In genomic region chr16:49673442-49673841, GRCh38 we compare ENCODE assay signal across 19 cellular contexts.
"Had no signal": no experiment of that assay in that cellular context is flagged by ENCODE, and none has a peak within 500 bp of the region (broad histone marks: within the 10 kb centered on the region; RNA-seq: fewer than 3 reads in every experiment).

No MANE protein-coding gene starts in this region.

- H3K9me3 ChIP-seq: colonic mucosa, gastrocnemius medialis, heart left ventricle, left lung, neutrophil, pancreas, stomach, thyroid gland had no signal

- H3K27ac ChIP-seq: colonic mucosa, epithelial cell of prostate, gastrocnemius medialis, heart left ventricle, hepatocyte, left lung, neutrophil, pancreas, stomach, thyroid gland had no signal

- H3K4me3 ChIP-seq: colonic mucosa, gastrocnemius medialis, heart left ventricle, hepatocyte, left lung, pancreas, smooth muscle cell, stomach, thyroid gland had no signal

- H3K4me1 ChIP-seq: colonic mucosa, heart left ventricle, left lung, pancreas, thyroid gland had no signal

- H3K4me2 ChIP-seq: hepatocyte, smooth muscle cell had no signal

- H2AFZ ChIP-seq: hepatocyte had no signal

- FAIRE-seq: pancreas had no signal

- DNase-seq: colonic mucosa; effector CD8-positive, alpha-beta T cell; endodermal cell; gastrocnemius medialis; heart left ventricle; left cardiac atrium; left lung; naive thymus-derived CD8-positive, alpha-beta T cell; stimulated activated CD4-positive, alpha-beta T cell treated with anti-CD3 and anti-CD28 coated beads, Interleukin-12 subunit alpha, Interleukin-12 subunit beta, amount 100 ng/mL, for 4 hours; stimulated activated CD4-positive, alpha-beta T cell treated with anti-CD3 and anti-CD28 coated beads, Interleukin-1b, Interleukin-23, amount 100 ng/mL, for 48 hours; stimulated activated CD4-positive, alpha-beta T cell treated with anti-CD3 and anti-CD28 coated beads, Interleukin-4, amount 100 ng/mL, for 1 hour; stimulated activated naive CD4-positive, alpha-beta T cell treated with Interleukin-2 at 50 U/mL for 16 hours; stomach; thyroid gland had no signal

- H3K36me3 ChIP-seq: colonic mucosa, gastrocnemius medialis, heart left ventricle, left lung, neutrophil, pancreas, stomach, thyroid gland had no signal

- H3K27me3 ChIP-seq: colonic mucosa, gastrocnemius medialis, heart left ventricle, hepatocyte, left lung, neutrophil, pancreas, stomach, thyroid gland had no signal
